Comparison of ENCODE assay signal across 19 cellular contexts in the genomic region with DNA sequence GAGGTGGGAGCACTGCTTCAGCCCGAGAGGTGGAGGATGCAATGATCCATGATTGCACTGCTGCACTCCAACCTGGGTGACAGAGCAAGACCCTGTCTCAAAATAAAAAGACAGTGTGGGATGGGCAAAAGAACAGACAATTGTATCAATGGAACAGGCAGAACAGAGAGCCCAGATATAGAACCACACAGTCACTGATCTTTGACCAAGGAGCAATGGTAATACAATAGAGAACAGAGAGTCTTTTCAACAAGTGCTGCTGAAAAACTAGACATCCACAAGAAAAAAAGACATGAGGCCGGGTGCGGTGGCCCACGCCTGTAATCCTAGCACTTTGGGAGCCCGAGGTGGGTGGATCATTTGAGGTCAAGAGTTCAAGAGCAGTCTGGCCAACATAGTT.
"Had no signal": no experiment of that assay in that cellular context is flagged by ENCODE, and none has a peak within 500 bp of the region (broad histone marks: within the 10 kb centered on the region; RNA-seq: fewer than 3 reads in every experiment).

No MANE protein-coding gene starts in this region.

- H3K4me1 ChIP-seq: colonic mucosa had no signal

- DNase-seq: colonic mucosa; dermis blood vessel endothelial cell; effector memory CD4-positive, alpha-beta T cell; heart right ventricle; hypothalamus; kidney glomerular epithelial cell; mesendoderm; naive B cell; sigmoid colon; stimulated activated CD4-positive, alpha-beta T cell treated with anti-CD3 and anti-CD28 coated beads, Interleukin-12 subunit alpha, Interleukin-12 subunit beta, amount 100 ng/mL, for 4 hours; stimulated activated naive CD4-positive, alpha-beta T cell; stomach; thyroid gland had no signal

- ATAC-seq: esophagus mucosa, heart right ventricle had no signal

- H3K9me3 ChIP-seq: colonic mucosa, heart right ventricle, neutrophil, right atrium auricular region, sigmoid colon, stomach, thyroid gland had no signal

- H3K4me3 ChIP-seq: colonic mucosa, heart right ventricle, right atrium auricular region, sigmoid colon, skin epidermis, stomach, thyroid gland had no signal

- H3K27me3 ChIP-seq: colonic mucosa, heart right ventricle, right atrium auricular region, sigmoid colon, stomach, thyroid gland had no signal

- FAIRE-seq: endometrium, urothelium cell line had no signal

- H3K27ac ChIP-seq: colonic mucosa, heart right ventricle, neutrophil, right atrium auricular region, sigmoid colon, skin epidermis, stomach, thyroid gland had no signal

- H3K36me3 ChIP-seq: colonic mucosa, heart right ventricle, neutrophil, right atrium auricular region, sigmoid colon, stomach, thyroid gland had no signal
